Comparison of ENCODE assay signal across 1 cellular context in genomic region chr15:50066202-50066601, GRCh38.
TF ChIP-seq lines count a peak whose summit lies in the region.

No MANE protein-coding gene starts in this region.

TF ChIP-seq in SK-N-SH, 30 proteins besides CTCF, POLR2A, EP300 and RAD21 (continued from another document):
- TF ChIP-seq NRF1 (IDR thresholded peaks at IDR 0.05; ENCODE audit: low read depth, low read length): no peak
